ENCODE assay signal across 23 cellular contexts in genomic region chr1:9194024-9194423, GRCh38. TPM values are rescaled to one million over a fixed set of nuclear protein-coding genes. Genes with fewer than 3 reads are reported as not detected.
A peak's percentile ranks its signal among the peaks of the same experiment; 100 is the strongest.
DNase-seq lines count a peak whose midpoint lies in the region; ATAC-seq and TF ChIP-seq lines count a peak whose summit lies in the region.
"Had no signal": no experiment of that assay in that cellular context is flagged by ENCODE, and none has a peak within 500 bp of the region (broad histone marks: within the 10 kb centered on the region; RNA-seq: fewer than 3 reads in every experiment).

No MANE protein-coding gene starts in this region.

- H3K4me1 ChIP-seq in HCT116 (ENCODE audit: control insufficient read depth in 1 of 2, insufficient read depth in 2 of 2, low read length in 2 of 2) (peaks cover 2 to 15% of the 10 kb centered on the region in 2 experiments; a peak in 2 of 4 replicates), skeletal muscle satellite cell (ENCODE audit: control insufficient read depth, insufficient read depth, low read length) (peaks cover 30% of the 10 kb centered on the region), Peyer's patch (peaks cover 0 to 11% (median 2%) of the 10 kb centered on the region in 4 donors)
- H3K4me1 ChIP-seq: HAP-1 had no signal

- no peaks in the 10 kb centered on the region for H4K20me1 ChIP-seq in HCT116 (ENCODE audit: insufficient read depth)

- H3K4me2 ChIP-seq in HCT116 (ENCODE audit: low read length) (peak overlapping the region; percentile 21; the same call in 1 of the 2 replicates), skeletal muscle satellite cell (ENCODE audit: low read length) (peak overlapping the region; percentile 17)

- CTCF ChIA-PET in HCT116 (lab: Charles Lee), result interaction anchor here (1.0 to 1.3 kb wide), 4 partner anchors 12 to 83 kb away, joined by 3 to 9 read pairs (median 4); no protein-coding TSS in a partner anchor

- no TSS peak for BruUV-seq in HCT116 (replicated peaks; lab: Mats Ljungman, UMichigan)

- TF ChIP-seq RAD21 in HCT116 (IDR thresholded peaks at IDR 0.05; ENCODE audit: low read depth), result no peak

- POLR2A ChIA-PET in HCT116 (lab: Charles Lee), result no interaction called here

- H3K9ac ChIP-seq in HCT116 (ENCODE audit: low read length) (no peak overlapping the region), skeletal muscle satellite cell (ENCODE audit: low read depth, low read length) (no peak overlapping the region)

- TF ChIP-seq POLR2A in HCT116 (IDR thresholded peaks at IDR 0.05; ENCODE audit: borderline replicate concordance, extremely low read depth, insufficient read depth, insufficient read length) (no peak), Peyer's patch (IDR thresholded peaks at IDR 0.05) (no peak)

- no peak overlapping the region for H2AFZ ChIP-seq in HCT116 (ENCODE audit: low read depth, low read length, poor library complexity, severe bottlenecking)

- H3K27me3 ChIP-seq in HCT116 (ENCODE audit: insufficient read depth, low read length), result no peaks in the 10 kb centered on the region
- peaks cover 17% of the 10 kb centered on the region for H3K27me3 ChIP-seq in skeletal muscle satellite cell (ENCODE audit: control insufficient read depth, insufficient read depth, low read length)
- no peaks in the 10 kb centered on the region for H3K27me3 ChIP-seq in Peyer's patch

- H3K27ac ChIP-seq in HCT116 (ENCODE audit: low read depth, low read length), result no peak overlapping the region
- H3K27ac ChIP-seq in Peyer's patch, result no peak overlapping the region
- H3K27ac ChIP-seq: dorsolateral prefrontal cortex had no signal

- no peaks in the 10 kb centered on the region for H3K9me3 ChIP-seq in HCT116 (ENCODE audit: control insufficient read depth in 1 of 2, insufficient read depth in 1 of 2, low read depth in 1 of 2, low read length in 2 of 2)
- H3K9me3 ChIP-seq in skeletal muscle satellite cell (replicated peaks; ENCODE audit: low read length), result no peaks in the 10 kb centered on the region
- no peaks in the 10 kb centered on the region for H3K9me3 ChIP-seq in Peyer's patch
- H3K9me3 ChIP-seq: HAP-1 had no signal

- no peaks in the 10 kb centered on the region for H3K79me2 ChIP-seq in HCT116 (ENCODE audit: insufficient read depth, low read length)

- H3K9me2 ChIP-seq in HCT116 (ENCODE audit: insufficient read depth), result no peaks in the 10 kb centered on the region

- H3K36me3 ChIP-seq in HCT116 (ENCODE audit: control insufficient read depth in 1 of 2, insufficient read depth in 2 of 2, low read length in 2 of 2), result no peaks in the 10 kb centered on the region
- H3K36me3 ChIP-seq in skeletal muscle satellite cell (ENCODE audit: insufficient read depth, low read length), result no peaks in the 10 kb centered on the region
- H3K36me3 ChIP-seq in Peyer's patch, result no peaks in the 10 kb centered on the region
- H3K36me3 ChIP-seq: HAP-1 had no signal

- RAD21 ChIA-PET in HCT116 (lab: Charles Lee; ENCODE audit: low non-redundant PET in 1 of 2, low total read pairs in 2 of 2, uncharacterized antibody in 2 of 2, unreplicated experiment in 2 of 2), result interaction anchor here in 1 of 2 experiments (0.9 kb wide), 1 partner anchor 83 kb away, joined by 3 read pairs; no protein-coding TSS in a partner anchor

- DNase-seq in HCT116 (ENCODE audit: low read depth, low spot score) (no peak), RKO (ENCODE audit: low spot score) (peak; percentile 28), Peyer's patch (no peak), dedifferentiated amniotic fluid mesenchymal stem cell (ENCODE audit: extremely low spot score) (no peak), NCI-H1105 (lab: John Stamatoyannopoulos, UW) (no peak)
- DNase-seq: activated CD4-positive, alpha-beta T cell treated with anti-CD3 and anti-CD28 coated beads for 48 hours; activated gamma-delta T cell treated with Interleukin-2 at 50 U/mL for 16 hours; activated T-cell treated with anti-CD3 and anti-CD28 coated beads, Interleukin-2, amount 50 U/mL, for 1 hour; CD4-positive, CD25-positive, alpha-beta regulatory T cell; dorsolateral prefrontal cortex; hypothalamus; immature natural killer cell; naive thymus-derived CD8-positive, alpha-beta T cell; NCI-H1092 treated with DMSO at 0.1 percent for 48 hours; NCI-H2029; NCI-H226; NCI-H69; occipital lobe had no signal

- H3K4me3 ChIP-seq in HCT116 (replicated peaks in 1 of 2; ENCODE audit: low read depth in 1 of 2, low read length in 2 of 2) (no peak overlapping the region), skeletal muscle satellite cell (ENCODE audit: low read length) (no peak overlapping the region), Peyer's patch (no peak overlapping the region)
- H3K4me3 ChIP-seq: dorsolateral prefrontal cortex, HAP-1 had no signal

- no peak for TF ChIP-seq CTCF in HCT116 (IDR thresholded peaks at IDR 0.05 in 2 of 3, conservative IDR thresholded peaks at IDR 0.05 in 1 of 3; ENCODE audit: borderline replicate concordance in 1 of 3, insufficient read depth in 1 of 3, low read depth in 2 of 3, low read length in 2 of 3)
- no peak for TF ChIP-seq CTCF in Peyer's patch (IDR thresholded peaks at IDR 0.05)

- ATAC-seq in HCT116 (no peak), esophagus mucosa (peak; percentile 27), HG02870 (IDR thresholded peaks at IDR 0.05; ENCODE audit: unreplicated experiment) (no peak)
- ATAC-seq: naive thymus-derived CD8-positive, alpha-beta T cell; SK-N-SH treated with all-trans-retinoic acid at 6 μM for 48 hours had no signal

- intact Hi-C loops in HCT116 (cut with micrococcal nuclease), result no loop called here

TF ChIP-seq in HCT116, 20 proteins besides CTCF, POLR2A, EP300 and RAD21:
- TF ChIP-seq EZH2 (IDR thresholded peaks at IDR 0.05) (no peak), FOSL1 (IDR thresholded peaks at IDR 0.05; ENCODE audit: low read depth) (no peak)

RNA-seq across cellular contexts. Expression of gene H6PD, which starts 40.5 kb away (rescaled TPM):
- total RNA-seq in HCT116 (2021; ENCODE audit: unreplicated experiment) (16.2 TPM), esophagus mucosa (20.4 TPM), Peyer's patch (10 to 100 TPM; 23.1 to 72.9 (median 37.2) TPM)
- 11.7 TPM in 2 replicates for polyA plus RNA-seq in HCT116 (2012)
- total RNA-seq in skeletal muscle satellite cell (2012; rRNA removed), result 27.3 and 27.4 TPM in 2 replicates
